1 cellular context compared by ENCODE assay signal in the genomic region with DNA sequence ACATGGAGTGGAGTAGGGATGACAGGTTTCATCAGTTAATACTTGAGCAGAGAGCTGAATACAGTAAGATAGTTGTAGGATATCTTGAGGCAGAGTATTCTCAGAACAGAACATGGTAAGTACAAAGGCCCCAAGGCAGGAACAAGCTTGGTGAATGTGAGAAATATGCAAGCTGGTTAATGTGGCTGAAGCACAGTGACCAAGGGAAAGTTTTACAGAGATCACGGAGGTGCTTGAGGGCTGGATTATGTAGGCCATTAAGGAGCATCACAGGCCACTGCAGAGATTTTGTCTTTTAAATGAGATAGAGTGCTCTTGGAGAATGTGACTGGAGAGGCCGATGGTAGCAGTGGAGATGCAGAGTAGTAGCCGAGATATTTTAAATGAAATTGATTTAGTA.
TF ChIP-seq lines count a peak whose summit lies in the region.

No MANE protein-coding gene starts in this region.

TF ChIP-seq in GM12878, 131 proteins besides CTCF, POLR2A, EP300 and RAD21 (continued from another document):
- TF ChIP-seq, protein P1, sequence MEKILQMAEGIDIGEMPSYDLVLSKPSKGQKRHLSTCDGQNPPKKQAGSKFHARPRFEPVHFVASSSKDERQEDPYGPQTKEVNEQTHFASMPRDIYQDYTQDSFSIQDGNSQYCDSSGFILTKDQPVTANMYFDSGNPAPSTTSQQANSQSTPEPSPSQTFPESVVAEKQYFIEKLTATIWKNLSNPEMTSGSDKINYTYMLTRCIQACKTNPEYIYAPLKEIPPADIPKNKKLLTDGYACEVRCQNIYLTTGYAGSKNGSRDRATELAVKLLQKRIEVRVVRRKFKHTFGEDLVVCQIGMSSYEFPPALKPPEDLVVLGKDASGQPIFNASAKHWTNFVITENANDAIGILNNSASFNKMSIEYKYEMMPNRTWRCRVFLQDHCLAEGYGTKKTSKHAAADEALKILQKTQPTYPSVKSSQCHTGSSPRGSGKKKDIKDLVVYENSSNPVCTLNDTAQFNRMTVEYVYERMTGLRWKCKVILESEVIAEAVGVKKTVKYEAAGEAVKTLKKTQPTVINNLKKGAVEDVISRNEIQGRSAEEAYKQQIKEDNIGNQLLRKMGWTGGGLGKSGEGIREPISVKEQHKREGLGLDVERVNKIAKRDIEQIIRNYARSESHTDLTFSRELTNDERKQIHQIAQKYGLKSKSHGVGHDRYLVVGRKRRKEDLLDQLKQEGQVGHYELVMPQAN (conservative IDR thresholded peaks at IDR 0.05): no peak
